ENCODE assay signal across 1 cellular context in the genomic region with DNA sequence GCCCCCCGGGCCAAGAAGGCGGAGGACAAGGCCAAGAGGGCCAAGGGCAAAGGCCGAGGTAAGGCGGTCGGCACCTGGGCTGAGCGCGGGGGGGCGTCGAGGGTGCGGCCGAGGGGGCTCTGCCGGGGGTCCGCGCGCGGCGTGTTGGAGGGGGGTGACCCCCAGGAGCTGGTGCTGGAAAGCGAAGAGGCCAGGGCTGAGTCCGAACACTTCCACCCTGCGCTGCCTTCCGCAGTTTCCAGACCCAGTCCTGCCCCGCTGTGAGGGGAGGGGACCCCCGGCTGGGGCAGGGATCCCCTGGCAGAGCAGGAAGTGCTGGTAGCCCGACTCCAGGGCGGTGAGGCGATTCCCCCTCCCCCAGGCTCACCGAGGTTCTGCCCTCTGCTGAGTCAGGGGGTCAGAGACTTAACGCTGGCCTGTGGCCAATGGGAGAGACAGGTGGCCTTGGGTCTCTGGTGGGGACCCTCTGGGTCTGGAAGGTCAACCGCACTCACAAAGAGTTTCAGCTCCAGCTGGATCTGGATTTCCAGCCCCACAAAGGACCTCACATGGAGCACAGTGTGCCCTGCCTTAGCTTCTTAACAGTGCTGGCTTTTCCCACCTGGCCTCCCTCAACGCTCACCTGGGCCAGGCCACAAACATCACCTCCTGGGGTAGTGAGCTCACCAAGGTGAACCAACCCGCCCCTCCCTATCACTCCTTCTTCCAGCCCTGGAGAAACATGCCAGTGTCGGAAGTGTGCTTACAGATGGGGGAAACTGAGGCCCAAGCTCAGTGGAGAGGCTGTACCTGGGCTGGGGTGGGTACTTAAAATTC.
TF ChIP-seq lines count a peak whose summit lies in the region.

No MANE protein-coding gene starts in this region.

TF ChIP-seq in HepG2, 621 proteins besides CTCF, POLR2A, EP300 and RAD21 (continued from another document and continues in another):
- TF ChIP-seq, protein P1, sequence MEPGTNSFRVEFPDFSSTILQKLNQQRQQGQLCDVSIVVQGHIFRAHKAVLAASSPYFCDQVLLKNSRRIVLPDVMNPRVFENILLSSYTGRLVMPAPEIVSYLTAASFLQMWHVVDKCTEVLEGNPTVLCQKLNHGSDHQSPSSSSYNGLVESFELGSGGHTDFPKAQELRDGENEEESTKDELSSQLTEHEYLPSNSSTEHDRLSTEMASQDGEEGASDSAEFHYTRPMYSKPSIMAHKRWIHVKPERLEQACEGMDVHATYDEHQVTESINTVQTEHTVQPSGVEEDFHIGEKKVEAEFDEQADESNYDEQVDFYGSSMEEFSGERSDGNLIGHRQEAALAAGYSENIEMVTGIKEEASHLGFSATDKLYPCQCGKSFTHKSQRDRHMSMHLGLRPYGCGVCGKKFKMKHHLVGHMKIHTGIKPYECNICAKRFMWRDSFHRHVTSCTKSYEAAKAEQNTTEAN (CRISPR knock-in tag; conservative IDR thresholded peaks at IDR 0.05), result no peak; the same call in 1 of the 2 replicates
- no peak for TF ChIP-seq SRSF9 (IDR thresholded peaks at IDR 0.05; ENCODE audit: borderline replicate concordance, insufficient read depth, low read depth, low read length, poor library complexity, severe bottlenecking)
- TF ChIP-seq ZC3H4 (CRISPR knock-in tag; IDR thresholded peaks at IDR 0.05; ENCODE audit: borderline replicate concordance), result no peak
- no peak for TF ChIP-seq TOE1 (CRISPR knock-in tag; IDR thresholded peaks at IDR 0.05)
- TF ChIP-seq ESRRA (CRISPR knock-in tag; IDR thresholded peaks at IDR 0.05; ENCODE audit: low read depth), result no peak
- TF ChIP-seq HHEX (CRISPR knock-in tag; IDR thresholded peaks at IDR 0.05), result no peak
- no peak for TF ChIP-seq RFX3 (CRISPR knock-in tag; IDR thresholded peaks at IDR 0.05)
- no peak for TF ChIP-seq MTA3 (CRISPR knock-in tag; IDR thresholded peaks at IDR 0.05)
- TF ChIP-seq PAF1 (CRISPR knock-in tag; IDR thresholded peaks at IDR 0.05), result no peak
- TF ChIP-seq IKZF4 (CRISPR knock-in tag; IDR thresholded peaks at IDR 0.05; ENCODE audit: borderline replicate concordance, low read depth, not compliant biosample characterization), result no peak
- no peak; the same call in 1 of the 2 replicates for TF ChIP-seq NR2F6 (IDR thresholded peaks at IDR 0.05)
- peak; percentile 69; the same call in 1 of the 2 replicates for TF ChIP-seq NR2F6 (CRISPR knock-in tag; IDR thresholded peaks at IDR 0.05)
- TF ChIP-seq ZNF513 (CRISPR knock-in tag; conservative IDR thresholded peaks at IDR 0.05), result no peak
- no peak for TF ChIP-seq ZNF775 (CRISPR knock-in tag; IDR thresholded peaks at IDR 0.05; ENCODE audit: borderline replicate concordance)
- TF ChIP-seq ZNF24 (IDR thresholded peaks at IDR 0.05), result no peak
- no peak for TF ChIP-seq FIP1L1 (IDR thresholded peaks at IDR 0.05; ENCODE audit: borderline replicate concordance, insufficient read depth, low read depth, low read length)
- no peak for TF ChIP-seq SOX13 (IDR thresholded peaks at IDR 0.05)
- TF ChIP-seq SOX13 (CRISPR knock-in tag; conservative IDR thresholded peaks at IDR 0.05 in 1 of 2, IDR thresholded peaks at IDR 0.05 in 1 of 2), result peak in 1 of 2 experiments; percentile 7; a peak in 1 of 4 replicates
- no peak for TF ChIP-seq ZNF30 (CRISPR knock-in tag; IDR thresholded peaks at IDR 0.05)
- TF ChIP-seq TBL1XR1 (IDR thresholded peaks at IDR 0.05; ENCODE audit: borderline replicate concordance, low read length, partially characterized antibody), result no peak
- TF ChIP-seq, protein P2, sequence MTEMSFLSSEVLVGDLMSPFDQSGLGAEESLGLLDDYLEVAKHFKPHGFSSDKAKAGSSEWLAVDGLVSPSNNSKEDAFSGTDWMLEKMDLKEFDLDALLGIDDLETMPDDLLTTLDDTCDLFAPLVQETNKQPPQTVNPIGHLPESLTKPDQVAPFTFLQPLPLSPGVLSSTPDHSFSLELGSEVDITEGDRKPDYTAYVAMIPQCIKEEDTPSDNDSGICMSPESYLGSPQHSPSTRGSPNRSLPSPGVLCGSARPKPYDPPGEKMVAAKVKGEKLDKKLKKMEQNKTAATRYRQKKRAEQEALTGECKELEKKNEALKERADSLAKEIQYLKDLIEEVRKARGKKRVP (CRISPR knock-in tag; IDR thresholded peaks at IDR 0.05), result no peak
- no peak for TF ChIP-seq ZNF841 (CRISPR knock-in tag; IDR thresholded peaks at IDR 0.05; ENCODE audit: borderline replicate concordance)
- TF ChIP-seq SRSF1 (optimal IDR thresholded peaks at IDR 0.05; ENCODE audit: low read depth, low read length), result no peak
- TF ChIP-seq KLF13 (CRISPR knock-in tag; IDR thresholded peaks at IDR 0.05), result no peak
- TF ChIP-seq NCOA5 (CRISPR knock-in tag; IDR thresholded peaks at IDR 0.05), result no peak
- no peak for TF ChIP-seq ATRX (CRISPR knock-in tag; IDR thresholded peaks at IDR 0.05; ENCODE audit: borderline replicate concordance)
- no peak for TF ChIP-seq ZFP1 (CRISPR knock-in tag; IDR thresholded peaks at IDR 0.05)
- no peak for TF ChIP-seq DNMT1 (CRISPR knock-in tag; IDR thresholded peaks at IDR 0.05)
- no peak for TF ChIP-seq ZNF263 (CRISPR knock-in tag; IDR thresholded peaks at IDR 0.05)
- TF ChIP-seq FOXO4 (CRISPR knock-in tag; conservative IDR thresholded peaks at IDR 0.05), result no peak
- TF ChIP-seq KDM4B (CRISPR knock-in tag; IDR thresholded peaks at IDR 0.05), result no peak
- TF ChIP-seq, protein P3, sequence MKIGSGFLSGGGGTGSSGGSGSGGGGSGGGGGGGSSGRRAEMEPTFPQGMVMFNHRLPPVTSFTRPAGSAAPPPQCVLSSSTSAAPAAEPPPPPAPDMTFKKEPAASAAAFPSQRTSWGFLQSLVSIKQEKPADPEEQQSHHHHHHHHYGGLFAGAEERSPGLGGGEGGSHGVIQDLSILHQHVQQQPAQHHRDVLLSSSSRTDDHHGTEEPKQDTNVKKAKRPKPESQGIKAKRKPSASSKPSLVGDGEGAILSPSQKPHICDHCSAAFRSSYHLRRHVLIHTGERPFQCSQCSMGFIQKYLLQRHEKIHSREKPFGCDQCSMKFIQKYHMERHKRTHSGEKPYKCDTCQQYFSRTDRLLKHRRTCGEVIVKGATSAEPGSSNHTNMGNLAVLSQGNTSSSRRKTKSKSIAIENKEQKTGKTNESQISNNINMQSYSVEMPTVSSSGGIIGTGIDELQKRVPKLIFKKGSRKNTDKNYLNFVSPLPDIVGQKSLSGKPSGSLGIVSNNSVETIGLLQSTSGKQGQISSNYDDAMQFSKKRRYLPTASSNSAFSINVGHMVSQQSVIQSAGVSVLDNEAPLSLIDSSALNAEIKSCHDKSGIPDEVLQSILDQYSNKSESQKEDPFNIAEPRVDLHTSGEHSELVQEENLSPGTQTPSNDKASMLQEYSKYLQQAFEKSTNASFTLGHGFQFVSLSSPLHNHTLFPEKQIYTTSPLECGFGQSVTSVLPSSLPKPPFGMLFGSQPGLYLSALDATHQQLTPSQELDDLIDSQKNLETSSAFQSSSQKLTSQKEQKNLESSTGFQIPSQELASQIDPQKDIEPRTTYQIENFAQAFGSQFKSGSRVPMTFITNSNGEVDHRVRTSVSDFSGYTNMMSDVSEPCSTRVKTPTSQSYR (CRISPR knock-in tag; IDR thresholded peaks at IDR 0.05; ENCODE audit: borderline replicate concordance), result peak; percentile 85
- TF ChIP-seq REXO4 (CRISPR knock-in tag; IDR thresholded peaks at IDR 0.05; ENCODE audit: borderline replicate concordance), result no peak
- no peak for TF ChIP-seq SMARCE1 (IDR thresholded peaks at IDR 0.05; ENCODE audit: borderline replicate concordance)
- TF ChIP-seq ZNF660 (CRISPR knock-in tag; IDR thresholded peaks at IDR 0.05; ENCODE audit: borderline replicate concordance, low read depth), result no peak
- TF ChIP-seq, protein P4, sequence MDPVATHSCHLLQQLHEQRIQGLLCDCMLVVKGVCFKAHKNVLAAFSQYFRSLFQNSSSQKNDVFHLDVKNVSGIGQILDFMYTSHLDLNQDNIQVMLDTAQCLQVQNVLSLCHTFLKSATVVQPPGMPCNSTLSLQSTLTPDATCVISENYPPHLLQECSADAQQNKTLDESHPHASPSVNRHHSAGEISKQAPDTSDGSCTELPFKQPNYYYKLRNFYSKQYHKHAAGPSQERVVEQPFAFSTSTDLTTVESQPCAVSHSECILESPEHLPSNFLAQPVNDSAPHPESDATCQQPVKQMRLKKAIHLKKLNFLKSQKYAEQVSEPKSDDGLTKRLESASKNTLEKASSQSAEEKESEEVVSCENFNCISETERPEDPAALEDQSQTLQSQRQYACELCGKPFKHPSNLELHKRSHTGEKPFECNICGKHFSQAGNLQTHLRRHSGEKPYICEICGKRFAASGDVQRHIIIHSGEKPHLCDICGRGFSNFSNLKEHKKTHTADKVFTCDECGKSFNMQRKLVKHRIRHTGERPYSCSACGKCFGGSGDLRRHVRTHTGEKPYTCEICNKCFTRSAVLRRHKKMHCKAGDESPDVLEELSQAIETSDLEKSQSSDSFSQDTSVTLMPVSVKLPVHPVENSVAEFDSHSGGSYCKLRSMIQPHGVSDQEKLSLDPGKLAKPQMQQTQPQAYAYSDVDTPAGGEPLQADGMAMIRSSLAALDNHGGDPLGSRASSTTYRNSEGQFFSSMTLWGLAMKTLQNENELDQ (CRISPR knock-in tag; IDR thresholded peaks at IDR 0.05; ENCODE audit: borderline replicate concordance), result no peak
- TF ChIP-seq, protein P5, sequence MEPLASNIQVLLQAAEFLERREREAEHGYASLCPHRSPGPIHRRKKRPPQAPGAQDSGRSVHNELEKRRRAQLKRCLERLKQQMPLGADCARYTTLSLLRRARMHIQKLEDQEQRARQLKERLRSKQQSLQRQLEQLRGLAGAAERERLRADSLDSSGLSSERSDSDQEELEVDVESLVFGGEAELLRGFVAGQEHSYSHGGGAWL (CRISPR knock-in tag; IDR thresholded peaks at IDR 0.05), result no peak
- TF ChIP-seq ZNF282 (IDR thresholded peaks at IDR 0.05; ENCODE audit: partially characterized antibody), result no peak
- TF ChIP-seq IRF9 (CRISPR knock-in tag; IDR thresholded peaks at IDR 0.05; ENCODE audit: borderline replicate concordance), result peak; percentile 28; the same call in 1 of the 2 replicates
- TF ChIP-seq ZNF12 (CRISPR knock-in tag; IDR thresholded peaks at IDR 0.05), result no peak
- TF ChIP-seq STAT6 (CRISPR knock-in tag; IDR thresholded peaks at IDR 0.05; ENCODE audit: borderline replicate concordance), result no peak
- TF ChIP-seq ZNF414 (CRISPR knock-in tag; IDR thresholded peaks at IDR 0.05), result no peak
- no peak for TF ChIP-seq FOXM1 (CRISPR knock-in tag; IDR thresholded peaks at IDR 0.05)
- no peak for TF ChIP-seq HBP1 (CRISPR knock-in tag; IDR thresholded peaks at IDR 0.05; ENCODE audit: low read depth)
